In genomic region chr13:109678459-109678858, GRCh38 we compare ENCODE assay signal across 32 cellular contexts.
"Had no signal": no experiment of that assay in that cellular context is flagged by ENCODE, and none has a peak within 500 bp of the region (broad histone marks: within the 10 kb centered on the region; RNA-seq: fewer than 3 reads in every experiment).

No MANE protein-coding gene starts in this region.

- H3K27ac ChIP-seq: adrenal gland, body of pancreas, brain microvascular endothelial cell, breast epithelium, VCaP had no signal

- H3K4me3 ChIP-seq: adrenal gland, body of pancreas, breast epithelium had no signal

- ATAC-seq: activated CD8-positive, alpha-beta T cell treated with anti-CD3 and anti-CD28 coated beads for 36 hours; activated naive CD4-positive, alpha-beta T cell treated with anti-CD3 and anti-CD28 coated beads, Interleukin-2, amount 50 U/mL, for 72 hours; activated T-cell treated with anti-CD3 and anti-CD28 coated beads, Interleukin-2, amount 50 U/mL, for 4 hours; activated T-cell treated with anti-CD3 and anti-CD28 coated beads, Interleukin-2, amount 50 U/mL, for 72 hours; activated T-helper 17 cell treated with anti-CD3 and anti-CD28 coated beads, Interleukin-2, amount 50 U/mL, for 72 hours; body of pancreas had no signal

- DNase-seq: activated B cell treated with CpG ODN at 0.5 μM for 24 hours; activated CD4-positive, alpha-beta memory T cell treated with anti-CD3 and anti-CD28 coated beads for 36 hours; activated CD4-positive, alpha-beta T cell treated with anti-CD3 and anti-CD28 coated beads for 4 hours; activated CD4-positive, alpha-beta T cell treated with anti-CD3 and anti-CD28 coated beads, Interleukin-2, amount 10 ng/mL, durations not matched to agents 7 days and 5 days; activated CD4-positive, CD25-positive, alpha-beta regulatory T cell treated with anti-CD3 and anti-CD28 coated beads, Interleukin-2, amount 50 U/mL, for 72 hours; activated CD8-positive, alpha-beta memory T cell treated with anti-CD3 and anti-CD28 coated beads, Interleukin-2, amount 50 U/mL, for 4 hours; activated CD8-positive, alpha-beta T cell treated with anti-CD3 and anti-CD28 coated beads for 36 hours; activated effector memory CD4-positive, alpha-beta T cell treated with anti-CD3 and anti-CD28 coated beads, Interleukin-2, amount 50 U/mL, for 16 hours; activated gamma-delta T cell treated with Interleukin-2 at 50 U/mL for 16 hours; activated naive CD4-positive, alpha-beta T cell; activated naive CD4-positive, alpha-beta T cell treated with anti-CD3 and anti-CD28 coated beads for 36 hours; activated naive CD4-positive, alpha-beta T cell treated with anti-CD3 and anti-CD28 coated beads, Interleukin-2, amount 50 U/mL, for 16 hours; activated naive CD8-positive, alpha-beta T cell treated with anti-CD3 and anti-CD28 coated beads for 36 hours; activated T-cell treated with anti-CD3 and anti-CD28 coated beads for 4 hours; activated T-cell treated with anti-CD3 and anti-CD28 coated beads, Interleukin-2, amount 50 U/mL, for 1 hour; activated T-cell treated with anti-CD3 and anti-CD28 coated beads, Interleukin-2, amount 50 U/mL, for 4 hours; activated T-cell treated with anti-CD3 and anti-CD28 coated beads, Interleukin-2, amount 50 U/mL, for 72 hours; adrenal gland; amniotic stem cell; aorta; body of pancreas; brain microvascular endothelial cell; central memory CD4-positive, alpha-beta T cell; T-helper 1 cell; T-helper 2 cell; T-helper 9 cell had no signal

- H3K9me3 ChIP-seq: adrenal gland, body of pancreas, breast epithelium had no signal

- H3K27me3 ChIP-seq: adrenal gland, body of pancreas, brain microvascular endothelial cell, breast epithelium had no signal

- H3K36me3 ChIP-seq: adrenal gland, brain microvascular endothelial cell, breast epithelium had no signal

- H3K4me1 ChIP-seq: adrenal gland, body of pancreas, breast epithelium had no signal

- FAIRE-seq: astrocyte, TTC549 had no signal
